Comparison of ENCODE assay signal across 2 cellular contexts in the genomic region with DNA sequence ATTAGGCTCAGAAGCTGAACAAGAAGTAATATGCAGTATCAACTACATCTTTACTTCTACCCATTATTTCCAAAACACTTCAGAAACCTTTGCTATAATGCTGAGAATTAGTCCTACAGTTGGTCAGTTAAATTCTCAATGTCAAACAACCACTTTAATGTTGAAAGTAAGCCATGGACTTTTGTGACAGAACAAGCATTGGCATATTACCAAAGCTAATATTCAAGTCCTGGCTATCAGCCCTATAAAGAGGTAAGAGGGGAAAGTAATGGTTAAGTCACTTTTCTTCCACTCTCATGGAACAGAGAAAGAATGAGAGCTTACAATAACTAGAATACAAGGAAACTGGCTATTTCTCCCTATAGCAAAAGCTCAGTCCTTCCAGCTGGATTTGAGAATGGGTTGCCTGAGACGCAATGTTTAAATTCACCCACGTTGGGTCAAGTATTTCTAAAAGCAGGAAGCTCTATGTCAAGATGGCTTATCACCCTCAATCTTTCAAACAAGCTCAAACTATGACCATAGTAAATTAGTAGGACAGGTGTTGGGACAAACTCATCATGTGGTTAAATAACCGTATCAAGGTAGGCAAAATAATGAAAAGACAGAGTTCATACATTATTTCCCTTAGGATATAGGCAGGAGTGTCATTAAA.
TF ChIP-seq lines count a peak whose summit lies in the region.

No MANE protein-coding gene starts in this region.

TF ChIP-seq in liver, 16 proteins besides CTCF, POLR2A, EP300 and RAD21:
- TF ChIP-seq SP1 (IDR thresholded peaks at IDR 0.05) (peak; percentile 77), GABPA (IDR thresholded peaks at IDR 0.05 in 1 of 2, conservative IDR thresholded peaks at IDR 0.05 in 1 of 2) (no peak), NR2F2 (IDR thresholded peaks at IDR 0.05) (no peak), HNF4A (conservative IDR thresholded peaks at IDR 0.05) (peak; percentile 64 to 78), YY1 (IDR thresholded peaks at IDR 0.05) (peak; percentile 25), RXRA (IDR thresholded peaks at IDR 0.05) (peak; percentile 33 to 34), FOXA2 (IDR thresholded peaks at IDR 0.05) (no peak), JUND (IDR thresholded peaks at IDR 0.05) (peak in 1 of 2 donors; percentile 38), ZBTB33 (IDR thresholded peaks at IDR 0.05) (peak; percentile 19)
- TF ChIP-seq, protein P1, sequence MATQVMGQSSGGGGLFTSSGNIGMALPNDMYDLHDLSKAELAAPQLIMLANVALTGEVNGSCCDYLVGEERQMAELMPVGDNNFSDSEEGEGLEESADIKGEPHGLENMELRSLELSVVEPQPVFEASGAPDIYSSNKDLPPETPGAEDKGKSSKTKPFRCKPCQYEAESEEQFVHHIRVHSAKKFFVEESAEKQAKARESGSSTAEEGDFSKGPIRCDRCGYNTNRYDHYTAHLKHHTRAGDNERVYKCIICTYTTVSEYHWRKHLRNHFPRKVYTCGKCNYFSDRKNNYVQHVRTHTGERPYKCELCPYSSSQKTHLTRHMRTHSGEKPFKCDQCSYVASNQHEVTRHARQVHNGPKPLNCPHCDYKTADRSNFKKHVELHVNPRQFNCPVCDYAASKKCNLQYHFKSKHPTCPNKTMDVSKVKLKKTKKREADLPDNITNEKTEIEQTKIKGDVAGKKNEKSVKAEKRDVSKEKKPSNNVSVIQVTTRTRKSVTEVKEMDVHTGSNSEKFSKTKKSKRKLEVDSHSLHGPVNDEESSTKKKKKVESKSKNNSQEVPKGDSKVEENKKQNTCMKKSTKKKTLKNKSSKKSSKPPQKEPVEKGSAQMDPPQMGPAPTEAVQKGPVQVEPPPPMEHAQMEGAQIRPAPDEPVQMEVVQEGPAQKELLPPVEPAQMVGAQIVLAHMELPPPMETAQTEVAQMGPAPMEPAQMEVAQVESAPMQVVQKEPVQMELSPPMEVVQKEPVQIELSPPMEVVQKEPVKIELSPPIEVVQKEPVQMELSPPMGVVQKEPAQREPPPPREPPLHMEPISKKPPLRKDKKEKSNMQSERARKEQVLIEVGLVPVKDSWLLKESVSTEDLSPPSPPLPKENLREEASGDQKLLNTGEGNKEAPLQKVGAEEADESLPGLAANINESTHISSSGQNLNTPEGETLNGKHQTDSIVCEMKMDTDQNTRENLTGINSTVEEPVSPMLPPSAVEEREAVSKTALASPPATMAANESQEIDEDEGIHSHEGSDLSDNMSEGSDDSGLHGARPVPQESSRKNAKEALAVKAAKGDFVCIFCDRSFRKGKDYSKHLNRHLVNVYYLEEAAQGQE (IDR thresholded peaks at IDR 0.05): no peak

TF ChIP-seq in HepG2, 621 proteins besides CTCF, POLR2A, EP300 and RAD21:
- TF ChIP-seq SOX13 (IDR thresholded peaks at IDR 0.05) (no peak), SOX13 (CRISPR knock-in tag; conservative IDR thresholded peaks at IDR 0.05 in 1 of 2, IDR thresholded peaks at IDR 0.05 in 1 of 2) (no peak), U2AF1 (optimal IDR thresholded peaks at IDR 0.05; ENCODE audit: low read depth, low read length) (no peak), JDP2 (CRISPR knock-in tag; IDR thresholded peaks at IDR 0.05; ENCODE audit: borderline replicate concordance) (no peak), ZZZ3 (CRISPR knock-in tag; IDR thresholded peaks at IDR 0.05; ENCODE audit: borderline replicate concordance) (no peak), ZNF720 (CRISPR knock-in tag; IDR thresholded peaks at IDR 0.05) (no peak), SIX1 (CRISPR knock-in tag; IDR thresholded peaks at IDR 0.05; ENCODE audit: borderline replicate concordance) (no peak), HNF4A (CRISPR knock-in tag; IDR thresholded peaks at IDR 0.05) (no peak), ZNF343 (CRISPR knock-in tag; IDR thresholded peaks at IDR 0.05) (no peak), ZSCAN5A (CRISPR knock-in tag; IDR thresholded peaks at IDR 0.05; ENCODE audit: borderline replicate concordance) (no peak), ZNF639 (CRISPR knock-in tag; conservative IDR thresholded peaks at IDR 0.05) (no peak), ZNF790 (CRISPR knock-in tag; IDR thresholded peaks at IDR 0.05; ENCODE audit: borderline replicate concordance) (no peak), GZF1 (CRISPR knock-in tag; IDR thresholded peaks at IDR 0.05) (no peak), JUNB (CRISPR knock-in tag; IDR thresholded peaks at IDR 0.05; ENCODE audit: borderline replicate concordance) (no peak), HNRNPUL1 (IDR thresholded peaks at IDR 0.05; ENCODE audit: low read depth, low read length) (no peak), RERE (CRISPR knock-in tag; IDR thresholded peaks at IDR 0.05; ENCODE audit: low read depth) (no peak), RBM39 (IDR thresholded peaks at IDR 0.05; ENCODE audit: low read depth, low read length, poor library complexity, severe bottlenecking) (no peak)
- TF ChIP-seq, protein P2, sequence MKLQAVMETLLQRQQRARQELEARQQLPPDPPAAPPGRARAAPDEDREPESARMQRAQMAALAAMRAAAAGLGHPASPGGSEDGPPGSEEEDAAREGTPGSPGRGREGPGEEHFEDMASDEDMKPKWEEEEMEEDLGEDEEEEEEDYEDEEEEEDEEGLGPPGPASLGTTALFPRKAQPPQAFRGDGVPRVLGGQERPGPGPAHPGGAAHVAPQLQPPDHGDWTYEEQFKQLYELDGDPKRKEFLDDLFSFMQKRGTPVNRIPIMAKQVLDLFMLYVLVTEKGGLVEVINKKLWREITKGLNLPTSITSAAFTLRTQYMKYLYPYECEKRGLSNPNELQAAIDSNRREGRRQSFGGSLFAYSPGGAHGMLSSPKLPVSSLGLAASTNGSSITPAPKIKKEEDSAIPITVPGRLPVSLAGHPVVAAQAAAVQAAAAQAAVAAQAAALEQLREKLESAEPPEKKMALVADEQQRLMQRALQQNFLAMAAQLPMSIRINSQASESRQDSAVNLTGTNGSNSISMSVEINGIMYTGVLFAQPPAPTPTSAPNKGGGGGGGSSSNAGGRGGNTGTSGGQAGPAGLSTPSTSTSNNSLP (IDR thresholded peaks at IDR 0.05; ENCODE audit: low read depth, low read length): no peak
- TF ChIP-seq, protein P3, sequence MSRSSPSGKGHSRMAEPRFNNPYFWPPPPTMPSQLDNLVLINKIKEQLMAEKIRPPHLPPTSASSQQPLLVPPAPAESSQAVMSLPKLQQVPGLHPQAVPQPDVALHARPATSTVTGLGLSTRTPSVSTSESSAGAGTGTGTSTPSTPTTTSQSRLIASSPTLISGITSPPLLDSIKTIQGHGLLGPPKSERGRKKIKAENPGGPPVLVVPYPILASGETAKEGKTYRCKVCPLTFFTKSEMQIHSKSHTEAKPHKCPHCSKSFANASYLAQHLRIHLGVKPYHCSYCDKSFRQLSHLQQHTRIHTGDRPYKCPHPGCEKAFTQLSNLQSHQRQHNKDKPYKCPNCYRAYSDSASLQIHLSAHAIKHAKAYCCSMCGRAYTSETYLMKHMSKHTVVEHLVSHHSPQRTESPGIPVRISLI (CRISPR knock-in tag; IDR thresholded peaks at IDR 0.05; ENCODE audit: borderline replicate concordance): no peak
